26 cellular contexts compared by ENCODE assay signal in the genomic region with DNA sequence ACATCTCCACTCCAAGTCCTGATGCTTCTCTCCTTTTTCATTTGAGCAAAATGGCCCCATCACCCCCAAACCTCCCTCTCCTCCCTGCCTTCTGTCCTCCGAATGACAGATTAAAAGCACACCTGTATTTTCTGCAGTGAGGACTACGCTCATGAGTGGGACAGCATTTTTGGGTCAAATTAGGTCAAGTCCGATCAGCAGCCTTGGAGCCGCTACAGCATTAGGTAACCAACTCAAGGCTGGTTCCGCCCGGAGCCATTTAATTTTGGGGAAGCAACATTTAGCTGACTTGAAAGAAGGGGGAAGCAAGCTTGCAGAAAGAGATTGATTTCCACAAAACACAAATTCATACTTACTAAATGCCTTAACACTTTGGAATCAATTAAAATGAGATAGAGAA.
"Had no signal": no experiment of that assay in that cellular context is flagged by ENCODE, and none has a peak within 500 bp of the region (broad histone marks: within the 10 kb centered on the region; RNA-seq: fewer than 3 reads in every experiment).

No MANE protein-coding gene starts in this region.

- H3K4me1 ChIP-seq: pancreas, right lobe of liver, upper lobe of left lung had no signal

- H3K9me3 Mint-ChIP-seq: natural killer cell treated with Interleukin-12 subunit alpha and Interleukin-12 subunit beta and Interleukin-15 and Interleukin-18, amount 100 ng/mL, for 72 hours; nephron progenitor cell; stimulated activated effector memory CD8-positive, alpha-beta T cell treated with anti-CD3 and anti-CD28 coated beads, Interleukin-12 subunit alpha, Interleukin-12 subunit beta, amount 100 ng/mL, for 72 hours; stimulated activated naive B cell treated with anti-CD40 and anti-IgM and Interleukin-4, amounts not matched to agents 10 μg/mL and 1 μg/mL and 100 μg/mL, for 72 hours; stimulated activated naive CD8-positive, alpha-beta T cell treated with anti-CD3 and anti-CD28 coated beads, Interleukin-15, Interleukin-2, amounts not matched to agents 100 ng/mL and 50 ng/mL, for 24 hours had no signal

- H3K36me3 Mint-ChIP-seq: naive thymus-derived CD8-positive, alpha-beta T cell; natural killer cell treated with Interleukin-12 subunit alpha and Interleukin-12 subunit beta and Interleukin-15 and Interleukin-18, amount 100 ng/mL, for 72 hours; neural progenitor cell; stimulated activated effector memory CD8-positive, alpha-beta T cell treated with anti-CD3 and anti-CD28 coated beads, Interleukin-12 subunit alpha, Interleukin-12 subunit beta, amount 100 ng/mL, for 72 hours; stimulated activated naive B cell treated with anti-CD40 and anti-IgM and Interleukin-4, amounts not matched to agents 10 μg/mL and 1 μg/mL and 100 μg/mL, for 72 hours had no signal

- H3K36me3 ChIP-seq: neural progenitor cell, pancreas, right lobe of liver, sigmoid colon, stomach, thoracic aorta, thyroid gland, tibial nerve, upper lobe of left lung, vagina had no signal

- DNase-seq: naive thymus-derived CD8-positive, alpha-beta T cell; nephron progenitor cell; pancreas; psoas muscle; right cardiac atrium; sigmoid colon; small intestine; stimulated activated CD4-positive, alpha-beta T cell treated with anti-CD3 and anti-CD28 coated beads, Interleukin-15, amount 100 ng/mL, for 24 hours; stimulated activated CD4-positive, alpha-beta T cell treated with anti-CD3 and anti-CD28 coated beads, Interleukin-2, amount 100 ng/mL, for 24 hours; stimulated activated CD4-positive, alpha-beta T cell treated with anti-CD3 and anti-CD28 coated beads, Interleukin-2, amount 100 ng/mL, for 48 hours; stimulated activated CD4-positive, alpha-beta T cell treated with anti-CD3 and anti-CD28 coated beads, Interleukin-4, amount 100 ng/mL, for 24 hours; stimulated activated naive B cell treated with anti-CD40 and anti-IgM and Interleukin-4, amounts not matched to agents 10 μg/mL and 1 μg/mL and 100 μg/mL, for 72 hours; stimulated activated naive CD4-positive, alpha-beta T cell treated with Interleukin-2 at 50 U/mL for 16 hours; stomach; thyroid gland; trophoblast cell; upper lobe of left lung had no signal

- H3K9ac ChIP-seq: neural progenitor cell had no signal

- H3K4me3 Mint-ChIP-seq: naive thymus-derived CD8-positive, alpha-beta T cell; natural killer cell treated with Interleukin-12 subunit alpha and Interleukin-12 subunit beta and Interleukin-15 and Interleukin-18, amount 100 ng/mL, for 72 hours; nephron progenitor cell; neural progenitor cell; stimulated activated effector memory CD8-positive, alpha-beta T cell treated with anti-CD3 and anti-CD28 coated beads, Interleukin-12 subunit alpha, Interleukin-12 subunit beta, amount 100 ng/mL, for 72 hours; stimulated activated naive B cell treated with anti-CD40 and anti-IgM and Interleukin-4, amounts not matched to agents 10 μg/mL and 1 μg/mL and 100 μg/mL, for 72 hours; stimulated activated naive CD8-positive, alpha-beta T cell treated with anti-CD3 and anti-CD28 coated beads, Interleukin-15, Interleukin-2, amounts not matched to agents 100 ng/mL and 50 ng/mL, for 24 hours had no signal

- H3K9me3 ChIP-seq: pancreas, psoas muscle, right lobe of liver, sigmoid colon, stomach, thoracic aorta, thyroid gland, tibial nerve, upper lobe of left lung, vagina had no signal

- H3K4me3 ChIP-seq: neural progenitor cell, pancreas, psoas muscle, right lobe of liver, sigmoid colon, stomach, thoracic aorta, thyroid gland, tibial nerve, upper lobe of left lung, vagina had no signal

- H3K27ac Mint-ChIP-seq: naive thymus-derived CD8-positive, alpha-beta T cell; natural killer cell treated with Interleukin-12 subunit alpha and Interleukin-12 subunit beta and Interleukin-15 and Interleukin-18, amount 100 ng/mL, for 72 hours; nephron progenitor cell; neural progenitor cell; progenitor cell of endocrine pancreas; stimulated activated effector memory CD8-positive, alpha-beta T cell treated with anti-CD3 and anti-CD28 coated beads, Interleukin-12 subunit alpha, Interleukin-12 subunit beta, amount 100 ng/mL, for 72 hours; stimulated activated naive B cell treated with anti-CD40 and anti-IgM and Interleukin-4, amounts not matched to agents 10 μg/mL and 1 μg/mL and 100 μg/mL, for 72 hours; stimulated activated naive CD8-positive, alpha-beta T cell treated with anti-CD3 and anti-CD28 coated beads, Interleukin-15, Interleukin-2, amounts not matched to agents 100 ng/mL and 50 ng/mL, for 24 hours had no signal

- H3K27me3 Mint-ChIP-seq: stimulated activated naive B cell treated with anti-CD40 and anti-IgM and Interleukin-4, amounts not matched to agents 10 μg/mL and 1 μg/mL and 100 μg/mL, for 72 hours; stimulated activated naive CD8-positive, alpha-beta T cell treated with anti-CD3 and anti-CD28 coated beads, Interleukin-15, Interleukin-2, amounts not matched to agents 100 ng/mL and 50 ng/mL, for 24 hours had no signal

- H3K4me1 Mint-ChIP-seq: naive thymus-derived CD8-positive, alpha-beta T cell; nephron progenitor cell; stimulated activated effector memory CD8-positive, alpha-beta T cell treated with anti-CD3 and anti-CD28 coated beads, Interleukin-12 subunit alpha, Interleukin-12 subunit beta, amount 100 ng/mL, for 72 hours; stimulated activated naive B cell treated with anti-CD40 and anti-IgM and Interleukin-4, amounts not matched to agents 10 μg/mL and 1 μg/mL and 100 μg/mL, for 72 hours had no signal

- H2AFZ ChIP-seq: neural progenitor cell had no signal

- ATAC-seq: naive thymus-derived CD8-positive, alpha-beta T cell; natural killer cell treated with Interleukin-12 subunit alpha and Interleukin-12 subunit beta and Interleukin-15 and Interleukin-18, amount 100 ng/mL, for 72 hours; pancreas; psoas muscle; right cardiac atrium; right lobe of liver; stimulated activated effector memory CD8-positive, alpha-beta T cell treated with anti-CD3 and anti-CD28 coated beads, Interleukin-12 subunit alpha, Interleukin-12 subunit beta, amount 100 ng/mL, for 72 hours; stimulated activated naive B cell treated with anti-CD40 and anti-IgM and Interleukin-4, amounts not matched to agents 10 μg/mL and 1 μg/mL and 100 μg/mL, for 72 hours had no signal

- H3K4me2 ChIP-seq: neural progenitor cell had no signal

- H3K27me3 ChIP-seq: neural progenitor cell, pancreas, right lobe of liver, sigmoid colon, stomach, thyroid gland, tibial nerve, upper lobe of left lung, vagina had no signal

- H3K27ac ChIP-seq: neural progenitor cell, pancreas, psoas muscle, right lobe of liver, sigmoid colon, stomach, thoracic aorta, thyroid gland, tibial nerve, upper lobe of left lung, vagina had no signal
